ENCODE assay signal across 11 cellular contexts in genomic region chr19:5829567-5830315, GRCh38. TPM values are rescaled to one million over a fixed set of nuclear protein-coding genes. Genes with fewer than 3 reads are reported as not detected.
DNase-seq lines count a peak whose midpoint lies in the region; ATAC-seq and TF ChIP-seq lines count a peak whose summit lies in the region.
"Had no signal": no experiment of that assay in that cellular context is flagged by ENCODE, and none has a peak within 500 bp of the region (broad histone marks: within the 10 kb centered on the region; RNA-seq: fewer than 3 reads in every experiment).

No MANE protein-coding gene starts in this region.

- TF ChIP-seq CTCF in HEK293 (tag by site-specific recombination; IDR thresholded peaks at IDR 0.05) (no peak), body of pancreas (IDR thresholded peaks at IDR 0.05) (no peak), foreskin keratinocyte (conservative IDR thresholded peaks at IDR 0.05) (no peak)

- H3K9me3 ChIP-seq in BLaER1 treated with 17β-estradiol and CSF1 and Interleukin-3, amounts not matched to agents 10 nM and 100 nM (replicated peaks in 1 of 11), result no peaks in the 10 kb centered on the region
- H3K9me3 ChIP-seq in HEK293 (ENCODE audit: control insufficient read depth, insufficient read depth, low read depth, low read length) (no peaks in the 10 kb centered on the region), body of pancreas (no peaks in the 10 kb centered on the region), muscle layer of colon (ENCODE audit: low read length) (no peaks in the 10 kb centered on the region)
- H3K9me3 ChIP-seq: lower lobe of right lung had no signal

- no peaks in the 10 kb centered on the region for H3K36me3 ChIP-seq in BLaER1 treated with 17β-estradiol and CSF1 and Interleukin-3, amounts not matched to agents 10 nM and 100 nM
- H3K36me3 ChIP-seq in HEK293 (ENCODE audit: control insufficient read depth in 2 of 2, insufficient read depth in 1 of 2, low read length in 2 of 2), result no peaks in the 10 kb centered on the region
- no peaks in the 10 kb centered on the region for H3K36me3 ChIP-seq in body of pancreas (replicated peaks in 1 of 2; ENCODE audit: insufficient read depth in 1 of 2, low read depth in 2 of 2)
- no peaks in the 10 kb centered on the region for H3K36me3 ChIP-seq in muscle layer of colon (ENCODE audit: insufficient read depth, low read length)
- H3K36me3 ChIP-seq: lower lobe of right lung, spleen had no signal

- H3K4me2 ChIP-seq in BLaER1 treated with 17β-estradiol and CSF1 and Interleukin-3, amounts not matched to agents 10 nM and 100 nM, result peak overlapping the region; percentile 85 to 99 (median 97)

- intact Hi-C loops in body of pancreas (cut with DNase I), result no loop called here

- CTCF ChIA-PET in HEK293 (lab: Yijun Ruan, JAX), result interaction anchor here (0.6 to 3.2 kb wide), 2 partner anchors 26 to 32 kb away, joined by 5 to 27 read pairs; partner anchors contain the start of gene NRTN

- no peak for TF ChIP-seq POLR2A in body of pancreas (IDR thresholded peaks at IDR 0.05)

- ATAC-seq in body of pancreas, result no peak
- ATAC-seq in foreskin keratinocyte, result no peak
- no peak for ATAC-seq in GM18909 (IDR thresholded peaks at IDR 0.05; ENCODE audit: poor library complexity, unreplicated experiment)
- ATAC-seq in GM19467 (IDR thresholded peaks at IDR 0.05; ENCODE audit: unreplicated experiment), result no peak
- ATAC-seq: lower lobe of right lung had no signal

- H3K27ac ChIP-seq in BLaER1 treated with 17β-estradiol and CSF1 and Interleukin-3, amounts not matched to agents 10 nM and 100 nM, result peak overlapping the region in 10 of 11 experiments; percentile 86 to 98 (median 92); a peak in 17 of 22 replicates
- no peak overlapping the region for H3K27ac ChIP-seq in HEK293 (ENCODE audit: extremely low read depth, low read depth, low read length)
- H3K27ac ChIP-seq in body of pancreas, result peak overlapping the region in 3 of 4 donors; percentile 14 to 83 (median 75)
- H3K27ac ChIP-seq in muscle layer of colon (ENCODE audit: low read depth, low read length), result peak overlapping the region; percentile 91
- H3K27ac ChIP-seq in foreskin keratinocyte, result no peak overlapping the region
- H3K27ac ChIP-seq: lower lobe of right lung, spleen had no signal

- WGBS in body of pancreas, 2 donors, result 66 to 79% methylated on average over 15 to 34 of the region's 34 CpGs

- peak overlapping the region; percentile 57 to 81 (median 70) for H3K4me3 ChIP-seq in BLaER1 treated with 17β-estradiol and CSF1 and Interleukin-3, amounts not matched to agents 10 nM and 100 nM
- H3K4me3 ChIP-seq in HEK293 (ENCODE audit: low read depth, low read length), result no peak overlapping the region
- no peak overlapping the region for H3K4me3 ChIP-seq in body of pancreas
- peak overlapping the region in 1 of 2 donors; percentile 23 for H3K4me3 ChIP-seq in muscle layer of colon (ENCODE audit: low read depth in 1 of 2, low read length in 2 of 2)

- 0 out of 22 replicates have a peak, but pooled peaks cover 0 to 8% (median 0%) of the 10 kb centered on the region in 11 experiments for H3K27me3 ChIP-seq in BLaER1 treated with 17β-estradiol and CSF1 and Interleukin-3, amounts not matched to agents 10 nM and 100 nM
- H3K27me3 ChIP-seq in body of pancreas (no peaks in the 10 kb centered on the region), muscle layer of colon (ENCODE audit: control insufficient read depth in 1 of 2, insufficient read depth in 2 of 2, low read length in 2 of 2) (peaks cover 0 to 9% of the 10 kb centered on the region in 2 donors), foreskin keratinocyte (peaks cover 8% of the 10 kb centered on the region)

- H4K20me1 ChIP-seq in BLaER1 treated with 17β-estradiol and CSF1 and Interleukin-3, amounts not matched to agents 10 nM and 100 nM, result peaks cover 0 to 6% (median 0%) of the 10 kb centered on the region in 11 experiments; a peak in 5 of 22 replicates

- peaks cover 28 to 43% (median 35%) of the 10 kb centered on the region in 10 experiments for H3K4me1 ChIP-seq in BLaER1 treated with 17β-estradiol and CSF1 and Interleukin-3, amounts not matched to agents 10 nM and 100 nM
- H3K4me1 ChIP-seq in HEK293 (ENCODE audit: control insufficient read depth, insufficient read depth, low read length) (peaks cover 6% of the 10 kb centered on the region), body of pancreas (peaks cover 31% of the 10 kb centered on the region), muscle layer of colon (ENCODE audit: insufficient read depth, low read length) (peaks cover 24% of the 10 kb centered on the region), foreskin keratinocyte (no peaks in the 10 kb centered on the region)

- POLR2A ChIA-PET in HEK293 (lab: Yijun Ruan, JAX), result interaction anchor here (1.0 kb wide), 1 partner anchor 17 kb away, joined by 8 read pairs; no protein-coding TSS in a partner anchor

- peak overlapping the region; percentile 84 to 95 (median 90); a peak in 21 of 22 replicates for H3K9ac ChIP-seq in BLaER1 treated with 17β-estradiol and CSF1 and Interleukin-3, amounts not matched to agents 10 nM and 100 nM
- no peak overlapping the region for H3K9ac ChIP-seq in muscle layer of colon (ENCODE audit: low read length)

- DNase-seq in body of pancreas (no peak), NK-92 (lab: John Stamatoyannopoulos, UW; ENCODE audit: unreplicated experiment) (no peak), foreskin keratinocyte (no peak)
- DNase-seq: amniotic stem cell, lower lobe of right lung, spleen had no signal

TF ChIP-seq in HEK293, 187 proteins besides CTCF, POLR2A, EP300 and RAD21 (continues in another document):
- no peak for TF ChIP-seq ZNF664 (tag by site-specific recombination; IDR thresholded peaks at IDR 0.05)
- no peak for TF ChIP-seq ZNF146 (tag by site-specific recombination; IDR thresholded peaks at IDR 0.05)
- TF ChIP-seq ZNF140 (tag by site-specific recombination; IDR thresholded peaks at IDR 0.05), result no peak
- TF ChIP-seq ZNF155 (tag by site-specific recombination; IDR thresholded peaks at IDR 0.05), result no peak
- TF ChIP-seq ZNF621 (tag by site-specific recombination; IDR thresholded peaks at IDR 0.05), result no peak
- TF ChIP-seq ZBTB8A (tag by site-specific recombination; IDR thresholded peaks at IDR 0.05), result 0 out of 2 replicates have a peak, but pooled peaks have one; percentile 6
- no peak for TF ChIP-seq ZNF423 (tag by site-specific recombination; IDR thresholded peaks at IDR 0.05)
- no peak for TF ChIP-seq KLF17 (tag by site-specific recombination; IDR thresholded peaks at IDR 0.05)
- no peak for TF ChIP-seq ZNF214 (tag by site-specific recombination; IDR thresholded peaks at IDR 0.05; ENCODE audit: borderline replicate concordance)
- TF ChIP-seq ZNF658 (tag by site-specific recombination; IDR thresholded peaks at IDR 0.05), result no peak
- no peak for TF ChIP-seq HOXC10 (CRISPR knock-in tag; IDR thresholded peaks at IDR 0.05)
- no peak for TF ChIP-seq TCF7L2 (IDR thresholded peaks at IDR 0.05; ENCODE audit: borderline replicate concordance, low read depth, low read length)
- 0 out of 2 replicates have a peak, but pooled peaks have one; percentile 2 for TF ChIP-seq ZFHX2 (tag by site-specific recombination; conservative IDR thresholded peaks at IDR 0.05)
- no peak for TF ChIP-seq ZNF654 (tag by site-specific recombination; IDR thresholded peaks at IDR 0.05; ENCODE audit: low read depth)
- TF ChIP-seq SP2 (tag by site-specific recombination; IDR thresholded peaks at IDR 0.05), result 0 out of 2 replicates have a peak, but pooled peaks have one; percentile 6

RNA-seq across cellular contexts. Expression of gene FUT6, which starts 9.8 kb away (rescaled TPM):
- total RNA-seq in body of pancreas, result 10 to 100 TPM in 1 of 2 donors, 1 to 10 TPM in 1; 3.6 to 12.2 TPM
- total RNA-seq in foreskin keratinocyte, result not detected in 2 replicates
- not detected in 2 replicates for polyA plus RNA-seq in foreskin keratinocyte

RNA-seq across cellular contexts. Expression of gene FUT3, which starts 21.5 kb away (rescaled TPM):
- 1 to 10 TPM; 5.7 to 9.2 TPM for total RNA-seq in body of pancreas
- 1.5 and 2.2 TPM in 2 replicates for total RNA-seq in foreskin keratinocyte
- 1.5 and 3.6 TPM in 2 replicates for polyA plus RNA-seq in foreskin keratinocyte
- total RNA-seq: spleen had no signal

RNA-seq across cellular contexts. Expression of gene NRTN, which starts 24.9 kb away (rescaled TPM):
- 10 to 100 TPM; 24.1 to 70.9 TPM for total RNA-seq in body of pancreas
- 0.10 and 0.14 TPM in 2 replicates for total RNA-seq in foreskin keratinocyte
- polyA plus RNA-seq in foreskin keratinocyte, result 0.07 and 0.11 TPM in 2 replicates

RNA-seq across cellular contexts. Expression of gene DUS3L, which starts 38.8 kb away (rescaled TPM):
- 10 to 100 TPM; 28.0 to 39.6 TPM for total RNA-seq in body of pancreas
- 27.7 and 31.8 TPM in 2 replicates for total RNA-seq in foreskin keratinocyte
- polyA plus RNA-seq in foreskin keratinocyte, result 28.7 and 31.8 TPM in 2 replicates

RNA-seq across cellular contexts. Expression of gene FUT5, which starts 40.6 kb away (rescaled TPM):
- total RNA-seq in body of pancreas, result not detected
- not detected in 2 replicates for total RNA-seq in foreskin keratinocyte
- polyA plus RNA-seq in foreskin keratinocyte, result not detected in 2 replicates
- total RNA-seq: lower lobe of right lung, spleen had no signal
- polyA plus RNA-seq: spleen had no signal

Comparison
In these comparisons a context has a peak if more than half of its experiments do, and no peak if none do; other contexts are left out.
1. H3K27ac ChIP-seq: peak in BLaER1 treated with 17β-estradiol and CSF1 and Interleukin-3, amounts not matched to agents 10 nM and 100 nM (10 of 11), body of pancreas (3 of 4) and muscle layer of colon (single experiment); none in HEK293 (single experiment) and foreskin keratinocyte (single experiment).
2. H3K4me3 ChIP-seq: peak in BLaER1 treated with 17β-estradiol and CSF1 and Interleukin-3, amounts not matched to agents 10 nM and 100 nM (10 of 10); none in HEK293 (single experiment) and body of pancreas (0 of 2).
3. RNA of gene NRTN, which starts 24.9 kb away (total RNA-seq): 24.1 to 70.9 TPM in body of pancreas; 0.10 to 0.14 TPM in foreskin keratinocyte; every median in the first group is over 10 times any median in the second.